Comparison of ENCODE assay signal across 13 cellular contexts in the genomic region with DNA sequence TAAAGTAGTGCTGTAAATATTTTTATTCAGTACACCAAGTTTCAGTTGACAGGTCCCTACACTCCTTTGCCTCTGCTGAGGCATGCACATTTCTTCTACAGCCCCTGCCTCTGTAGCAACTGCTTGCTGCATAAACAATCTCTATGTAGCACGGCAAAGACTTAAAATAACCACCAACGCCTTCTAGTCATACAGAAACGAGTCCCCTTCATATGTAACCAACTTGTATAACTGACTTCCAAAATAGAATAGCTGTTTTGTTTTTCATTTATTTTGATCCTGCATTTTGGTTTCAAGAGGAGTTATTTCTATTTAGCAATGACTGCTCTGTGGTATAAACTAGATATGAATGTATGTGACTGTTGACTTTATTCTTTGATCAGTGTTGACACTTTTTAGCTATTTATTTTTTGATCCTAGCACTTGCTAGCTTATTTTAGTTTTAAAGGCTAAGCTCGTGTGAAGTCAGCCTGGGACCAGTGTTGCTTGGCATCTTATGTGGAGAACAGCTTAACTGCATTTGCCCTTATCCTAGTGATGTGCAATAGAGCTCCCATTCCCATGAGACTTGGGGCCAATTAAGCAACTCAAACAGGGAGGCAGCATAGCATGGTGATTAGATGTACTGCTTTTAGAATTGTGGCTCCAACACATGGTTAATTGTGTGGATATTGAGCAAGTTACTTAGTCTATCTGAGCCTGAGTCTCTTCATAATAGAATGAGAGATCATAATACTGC.
"Had no signal": no experiment of that assay in that cellular context is flagged by ENCODE, and none has a peak within 500 bp of the region (broad histone marks: within the 10 kb centered on the region; RNA-seq: fewer than 3 reads in every experiment).

No MANE protein-coding gene starts in this region.

- DNase-seq: activated CD4-positive, alpha-beta memory T cell treated with anti-CD3 and anti-CD28 coated beads for 36 hours; activated CD4-positive, alpha-beta T cell treated with anti-CD3 and anti-CD28 coated beads for 36 hours; activated naive CD4-positive, alpha-beta T cell treated with anti-CD3 and anti-CD28 coated beads, Interleukin-2, amount 50 U/mL, for 16 hours; activated T-cell treated with anti-CD3 and anti-CD28 coated beads, Interleukin-2, amount 50 U/mL, for 24 hours; left ventricle myocardium inferior; naive thymus-derived CD8-positive, alpha-beta T cell; pancreas; sigmoid colon; stimulated activated CD4-positive, alpha-beta T cell treated with anti-CD3 and anti-CD28 coated beads, Interleukin-2, amount 100 ng/mL, for 24 hours; stomach; thyroid gland had no signal

- H3K4me3 ChIP-seq: cardiac muscle cell, left ventricle myocardium inferior, pancreas, sigmoid colon, stomach, thyroid gland had no signal

- H3K36me3 ChIP-seq: cardiac muscle cell, left ventricle myocardium inferior, pancreas, sigmoid colon, stomach, thyroid gland had no signal

- H3K9me3 ChIP-seq: left ventricle myocardium inferior, pancreas, sigmoid colon, stomach, thyroid gland had no signal

- H3K9me3 Mint-ChIP-seq: activated CD4-positive, alpha-beta memory T cell treated with anti-CD3 and anti-CD28 coated beads for 36 hours; activated T-cell treated with anti-CD3 and anti-CD28 coated beads, Interleukin-2, amount 50 U/mL, for 24 hours; naive thymus-derived CD8-positive, alpha-beta T cell had no signal

- H3K4me1 ChIP-seq: left ventricle myocardium inferior, pancreas, sigmoid colon, thyroid gland had no signal

- H3K36me3 Mint-ChIP-seq: activated CD4-positive, alpha-beta memory T cell treated with anti-CD3 and anti-CD28 coated beads for 36 hours; naive thymus-derived CD8-positive, alpha-beta T cell had no signal

- H3K4me1 Mint-ChIP-seq: activated CD4-positive, alpha-beta T cell treated with anti-CD3 and anti-CD28 coated beads for 36 hours; naive thymus-derived CD8-positive, alpha-beta T cell had no signal

- ATAC-seq: activated CD4-positive, alpha-beta T cell treated with anti-CD3 and anti-CD28 coated beads for 36 hours; esophagus mucosa; naive thymus-derived CD8-positive, alpha-beta T cell; pancreas had no signal

- H3K4me3 Mint-ChIP-seq: activated CD4-positive, alpha-beta memory T cell treated with anti-CD3 and anti-CD28 coated beads for 36 hours; activated CD4-positive, alpha-beta T cell treated with anti-CD3 and anti-CD28 coated beads for 36 hours; activated T-cell treated with anti-CD3 and anti-CD28 coated beads, Interleukin-2, amount 50 U/mL, for 24 hours; naive thymus-derived CD8-positive, alpha-beta T cell had no signal

- H3K27ac ChIP-seq: cardiac muscle cell, left ventricle myocardium inferior, pancreas, sigmoid colon, stomach, thyroid gland had no signal

- H3K27ac Mint-ChIP-seq: activated CD4-positive, alpha-beta memory T cell treated with anti-CD3 and anti-CD28 coated beads for 36 hours; activated CD4-positive, alpha-beta T cell treated with anti-CD3 and anti-CD28 coated beads for 36 hours; activated T-cell treated with anti-CD3 and anti-CD28 coated beads, Interleukin-2, amount 50 U/mL, for 24 hours; naive thymus-derived CD8-positive, alpha-beta T cell had no signal

- H3K27me3 ChIP-seq: cardiac muscle cell, pancreas, sigmoid colon, stomach, thyroid gland had no signal
